Comparison of ENCODE assay signal across 8 cellular contexts in the genomic region with DNA sequence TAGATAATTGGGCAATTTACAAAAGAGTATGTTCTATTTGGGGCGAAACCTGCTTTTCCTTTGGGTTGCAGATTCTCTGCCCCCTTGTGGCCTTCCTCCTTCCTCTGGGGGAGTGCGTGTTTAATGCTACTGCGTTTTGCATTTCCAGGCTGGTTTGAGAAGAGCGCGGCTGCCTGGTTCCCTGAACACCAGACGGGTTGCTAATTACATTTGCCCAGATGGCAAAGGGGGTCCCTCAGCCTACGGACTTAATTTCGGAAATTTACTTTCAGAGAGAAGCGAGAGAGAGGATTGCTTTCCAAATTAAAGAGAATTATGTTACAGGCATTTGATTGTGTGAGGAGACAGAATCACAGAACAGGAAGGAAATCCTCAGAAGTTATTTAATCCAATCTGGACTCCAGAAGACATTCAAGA.
DNase-seq lines count a peak whose midpoint lies in the region; ATAC-seq and TF ChIP-seq lines count a peak whose summit lies in the region.

No MANE protein-coding gene starts in this region.

- H3K27ac ChIP-seq in GM23338 (ENCODE audit: low read depth) (no peak overlapping the region), PC-9 (no peak overlapping the region), coronary artery (no peak overlapping the region), left lung (no peak overlapping the region)

- H3K27me3 ChIP-seq in GM23338 (ENCODE audit: insufficient read depth) (no peaks in the 10 kb centered on the region), PC-9 (ENCODE audit: insufficient read depth, low read depth) (no peaks in the 10 kb centered on the region), left lung (peaks cover 0 to 3% of the 10 kb centered on the region in 2 donors)

- H3F3A ChIP-seq in GM23338 (replicated peaks; ENCODE audit: low read depth): no peaks in the 10 kb centered on the region
- H3F3A ChIP-seq in PC-9 (ENCODE audit: insufficient read depth, low read depth): no peaks in the 10 kb centered on the region

- H3K79me2 ChIP-seq in GM23338 (replicated peaks; ENCODE audit: insufficient read depth): no peaks in the 10 kb centered on the region
- H3K79me2 ChIP-seq in PC-9 (ENCODE audit: low read depth): no peaks in the 10 kb centered on the region

- H2AFZ ChIP-seq in GM23338: peak overlapping the region; percentile 38; the same call in 1 of the 2 replicates
- H2AFZ ChIP-seq in PC-9: no peak overlapping the region

- H3K36me3 Mint-ChIP-seq in GM23338 (ENCODE audit: low read depth): peaks cover 10% of the 10 kb centered on the region
- no peaks in the 10 kb centered on the region for H3K36me3 Mint-ChIP-seq in stimulated activated effector memory CD8-positive, alpha-beta T cell treated with anti-CD3 and anti-CD28 coated beads, Interleukin-12 subunit alpha, Interleukin-12 subunit beta, amount 100 ng/mL, for 72 hours

- peaks cover 18% of the 10 kb centered on the region for H3K4me1 Mint-ChIP-seq in GM23338
- H3K4me1 Mint-ChIP-seq in stimulated activated effector memory CD8-positive, alpha-beta T cell treated with anti-CD3 and anti-CD28 coated beads, Interleukin-12 subunit alpha, Interleukin-12 subunit beta, amount 100 ng/mL, for 72 hours: peaks cover 18% of the 10 kb centered on the region

- H3K27ac Mint-ChIP-seq in GM23338: peak overlapping the region; percentile 61
- peak overlapping the region; percentile 30 for H3K27ac Mint-ChIP-seq in stimulated activated effector memory CD8-positive, alpha-beta T cell treated with anti-CD3 and anti-CD28 coated beads, Interleukin-12 subunit alpha, Interleukin-12 subunit beta, amount 100 ng/mL, for 72 hours

- TF ChIP-seq CTCF in GM23338 (conservative IDR thresholded peaks at IDR 0.05; ENCODE audit: low read depth in 2 of 2) (peak; percentile 85 to 88), PC-9 (conservative IDR thresholded peaks at IDR 0.05) (peak; percentile 58), coronary artery (IDR thresholded peaks at IDR 0.05) (peak; percentile 17), left lung (IDR thresholded peaks at IDR 0.05) (peak; percentile 37 to 38)

- H3K9me3 ChIP-seq in PC-9 (ENCODE audit: insufficient read depth, low read depth) (0 out of 2 replicates have a peak, but pooled peaks cover 6% of the 10 kb centered on the region), left lung (no peaks in the 10 kb centered on the region)

- H3K27me3 Mint-ChIP-seq in GM23338 (ENCODE audit: insufficient read depth, low read depth, poor library complexity): no peaks in the 10 kb centered on the region

- peak; percentile 98 for ATAC-seq in GM23338
- peak; percentile 72 for ATAC-seq in left lung
- no peak for ATAC-seq in stimulated activated effector memory CD8-positive, alpha-beta T cell treated with anti-CD3 and anti-CD28 coated beads, Interleukin-12 subunit alpha, Interleukin-12 subunit beta, amount 100 ng/mL, for 72 hours
- no peak for ATAC-seq in GM21381 (IDR thresholded peaks at IDR 0.05; ENCODE audit: unreplicated experiment)

- no TSS peak for BruUV-seq in PC-9 (replicated peaks; lab: Mats Ljungman, UMichigan)

- intact Hi-C loops in PC-9 (cut with micrococcal nuclease; ENCODE audit: unreplicated experiment): no loop called here
- intact Hi-C loops in left lung (cut with DNase I): no loop called here

- H3K9me3 Mint-ChIP-seq in GM23338: peaks cover 5% of the 10 kb centered on the region
- peaks cover 7% of the 10 kb centered on the region for H3K9me3 Mint-ChIP-seq in stimulated activated effector memory CD8-positive, alpha-beta T cell treated with anti-CD3 and anti-CD28 coated beads, Interleukin-12 subunit alpha, Interleukin-12 subunit beta, amount 100 ng/mL, for 72 hours

- POLR2A ChIA-PET in PC-9 (lab: Charles Lee; ENCODE audit: unreplicated experiment): no interaction called here

- DNase-seq in Ammon's horn (ENCODE audit: low spot score) (peak; percentile 84), GM23338 (ENCODE audit: low spot score) (peak; percentile 87), PC-9 (no peak), coronary artery (ENCODE audit: low spot score) (no peak), left lung (peak in 1 of 2 donors; percentile 36), NCI-H1417 treated with DMSO at 0.1 percent for 48 hours (lab: John Stamatoyannopoulos, UW) (no peak)
- DNase-seq in stimulated activated effector memory CD8-positive, alpha-beta T cell treated with anti-CD3 and anti-CD28 coated beads, Interleukin-12 subunit alpha, Interleukin-12 subunit beta, amount 100 ng/mL, for 72 hours (ENCODE audit: low spot score in 2 of 2): no peak

- H3K9me2 ChIP-seq in GM23338 (ENCODE audit: insufficient read depth) (peaks cover 3% of the 10 kb centered on the region; the same call in 1 of the 2 replicates), PC-9 (ENCODE audit: insufficient read depth) (no peaks in the 10 kb centered on the region; the same call in 1 of the 2 replicates)

- H3K36me3 ChIP-seq in GM23338 (ENCODE audit: insufficient read depth) (no peaks in the 10 kb centered on the region), PC-9 (ENCODE audit: low read depth) (no peaks in the 10 kb centered on the region), left lung (no peaks in the 10 kb centered on the region)

- H4K20me1 ChIP-seq in GM23338 (replicated peaks; ENCODE audit: insufficient read depth): no peaks in the 10 kb centered on the region
- no peaks in the 10 kb centered on the region for H4K20me1 ChIP-seq in PC-9 (ENCODE audit: insufficient read depth)

- CTCF ChIA-PET in PC-9 (lab: Charles Lee): no interaction called here

- peak overlapping the region; percentile 52 for H3K4me2 ChIP-seq in GM23338
- no peak overlapping the region for H3K4me2 ChIP-seq in PC-9

- H3K4me3 ChIP-seq in GM23338 (no peak overlapping the region), PC-9 (no peak overlapping the region), coronary artery (no peak overlapping the region), left lung (no peak overlapping the region)

- peaks cover 15% of the 10 kb centered on the region; the same call in 1 of the 2 replicates for H3K4me1 ChIP-seq in GM23338 (ENCODE audit: insufficient read depth)
- no peaks in the 10 kb centered on the region for H3K4me1 ChIP-seq in PC-9 (replicated peaks; ENCODE audit: insufficient read depth)
- H3K4me1 ChIP-seq in left lung: peaks cover 0 to 5% of the 10 kb centered on the region in 2 donors

- peak overlapping the region; percentile 33; the same call in 2 of the 3 replicates for H3K4me3 Mint-ChIP-seq in GM23338
- no peak overlapping the region for H3K4me3 Mint-ChIP-seq in stimulated activated effector memory CD8-positive, alpha-beta T cell treated with anti-CD3 and anti-CD28 coated beads, Interleukin-12 subunit alpha, Interleukin-12 subunit beta, amount 100 ng/mL, for 72 hours

TF ChIP-seq in GM23338, 12 proteins besides CTCF, POLR2A, EP300 and RAD21:
- TF ChIP-seq EZH2phosphoT487 (IDR thresholded peaks at IDR 0.05; ENCODE audit: unreplicated experiment) (no peak), NANOG (IDR thresholded peaks at IDR 0.05; ENCODE audit: borderline replicate concordance) (peak; percentile 47; the same call in 1 of the 2 replicates)
TF ChIP-seq in GM23338: peak in this region for 1.

Comparison
In these comparisons a context has a peak if more than half of its experiments do, and no peak if none do; other contexts are left out.
1. DNase-seq: peak in Ammon's horn (single experiment) and GM23338 (single experiment); none in PC-9 (0 of 2), coronary artery (single experiment), stimulated activated effector memory CD8-positive, alpha-beta T cell treated with anti-CD3 and anti-CD28 coated beads, Interleukin-12 subunit alpha, Interleukin-12 subunit beta, amount 100 ng/mL, for 72 hours (0 of 2) and NCI-H1417 treated with DMSO at 0.1 percent for 48 hours (single experiment).
2. ATAC-seq: peak in GM23338 (single experiment) and left lung (single experiment); none in stimulated activated effector memory CD8-positive, alpha-beta T cell treated with anti-CD3 and anti-CD28 coated beads, Interleukin-12 subunit alpha, Interleukin-12 subunit beta, amount 100 ng/mL, for 72 hours (single experiment) and GM21381 (single experiment).
3. CTCF ChIP-seq: peak in every context shown above with its lines; median percentile 86 in GM23338; 58 in PC-9; 38 in left lung; 17 in coronary artery.